ENCODE assay signal across 20 cellular contexts in the genomic region with DNA sequence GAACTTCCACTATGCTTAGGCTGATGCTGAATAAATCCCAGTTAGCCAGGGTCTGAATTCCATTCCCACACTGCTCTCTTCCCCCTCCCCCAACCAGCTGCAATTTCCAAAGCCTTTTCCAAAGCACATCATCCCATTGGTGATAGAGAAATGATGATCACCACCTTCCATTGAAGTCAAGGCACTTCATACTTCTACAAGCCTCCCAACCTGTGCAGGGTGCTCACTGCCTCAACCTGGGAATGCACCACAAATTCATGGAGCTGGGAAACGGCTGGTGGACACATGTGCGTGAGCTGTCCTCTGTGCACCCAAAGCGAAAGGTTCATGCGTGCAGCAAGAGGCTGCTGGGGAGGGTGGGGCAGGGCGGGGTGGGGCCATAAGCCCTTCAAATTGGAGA.
DNase-seq lines count a peak whose midpoint lies in the region; ATAC-seq and TF ChIP-seq lines count a peak whose summit lies in the region.
"Had no signal": no experiment of that assay in that cellular context is flagged by ENCODE, and none has a peak within 500 bp of the region (broad histone marks: within the 10 kb centered on the region; RNA-seq: fewer than 3 reads in every experiment).

No MANE protein-coding gene starts in this region.

- peaks cover 63% of the 10 kb centered on the region for H3K4me1 Mint-ChIP-seq in GM23338
- H3K4me1 Mint-ChIP-seq in endothelial cell (ENCODE audit: unreplicated experiment) = peaks cover 21% of the 10 kb centered on the region
- H3K4me1 Mint-ChIP-seq in osteocyte (ENCODE audit: unreplicated experiment) = no peaks in the 10 kb centered on the region
- H3K4me1 Mint-ChIP-seq: B cell; CD4-positive, CD25-positive, alpha-beta regulatory T cell had no signal

- TF ChIP-seq CTCF in GM23338 (conservative IDR thresholded peaks at IDR 0.05; ENCODE audit: low read depth in 2 of 2) = no peak
- no peak for TF ChIP-seq CTCF in endothelial cell (IDR thresholded peaks at IDR 0.05; ENCODE audit: unreplicated experiment)
- no peak for TF ChIP-seq CTCF in osteocyte (IDR thresholded peaks at IDR 0.05)
- no peak for TF ChIP-seq CTCF in Peyer's patch (IDR thresholded peaks at IDR 0.05)

- H3K4me1 ChIP-seq in GM23338 (ENCODE audit: insufficient read depth) (peaks cover 41% of the 10 kb centered on the region), Peyer's patch (no peaks in the 10 kb centered on the region)
- H3K4me1 ChIP-seq: BLaER1 had no signal

- no peak for TF ChIP-seq POLR2A in Peyer's patch (IDR thresholded peaks at IDR 0.05)

- H3K9me3 Mint-ChIP-seq in GM23338 (no peaks in the 10 kb centered on the region), endothelial cell (ENCODE audit: unreplicated experiment) (no peaks in the 10 kb centered on the region), osteocyte (ENCODE audit: unreplicated experiment) (no peaks in the 10 kb centered on the region)
- H3K9me3 Mint-ChIP-seq: CD8-positive, alpha-beta T cell had no signal

- H3K9me3 ChIP-seq in Peyer's patch = no peaks in the 10 kb centered on the region
- H3K9me3 ChIP-seq: BLaER1, Caco-2 had no signal

- no peak overlapping the region for H2AFZ ChIP-seq in GM23338

- H3K4me3 ChIP-seq in GM23338 = no peak overlapping the region
- H3K4me3 ChIP-seq in Peyer's patch = no peak overlapping the region
- H3K4me3 ChIP-seq: BLaER1, GM12878 had no signal

- no peak overlapping the region for H3K4me3 Mint-ChIP-seq in GM23338
- no peak overlapping the region for H3K4me3 Mint-ChIP-seq in endothelial cell (ENCODE audit: unreplicated experiment)
- H3K4me3 Mint-ChIP-seq in osteocyte (ENCODE audit: unreplicated experiment) = no peak overlapping the region
- H3K4me3 Mint-ChIP-seq: B cell; CD4-positive, CD25-positive, alpha-beta regulatory T cell; CD8-positive, alpha-beta T cell had no signal

- H3K27me3 Mint-ChIP-seq in GM23338 (ENCODE audit: insufficient read depth, low read depth, poor library complexity) (peaks cover 18% of the 10 kb centered on the region), endothelial cell (ENCODE audit: unreplicated experiment) (peaks cover 5% of the 10 kb centered on the region), osteocyte (ENCODE audit: unreplicated experiment) (peaks cover 20% of the 10 kb centered on the region)

- ATAC-seq in GM23338 (no peak), HG02798 (IDR thresholded peaks at IDR 0.05; ENCODE audit: poor library complexity, unreplicated experiment) (no peak)
- ATAC-seq: CD8-positive, alpha-beta T cell; GM12878 had no signal

- H3K79me2 ChIP-seq in GM23338 (replicated peaks; ENCODE audit: insufficient read depth) = no peaks in the 10 kb centered on the region

- H3K27me3 ChIP-seq in GM23338 (ENCODE audit: insufficient read depth) (peaks cover 26% of the 10 kb centered on the region), Peyer's patch (no peaks in the 10 kb centered on the region)
- H3K27me3 ChIP-seq: BLaER1 had no signal

- H3K36me3 Mint-ChIP-seq in GM23338 (ENCODE audit: low read depth) (no peaks in the 10 kb centered on the region), endothelial cell (ENCODE audit: low read depth, unreplicated experiment) (no peaks in the 10 kb centered on the region), osteocyte (ENCODE audit: unreplicated experiment) (no peaks in the 10 kb centered on the region)
- H3K36me3 Mint-ChIP-seq: CD4-positive, CD25-positive, alpha-beta regulatory T cell; CD8-positive, alpha-beta T cell had no signal

- H3F3A ChIP-seq in GM23338 (replicated peaks; ENCODE audit: low read depth) = no peaks in the 10 kb centered on the region

- no peaks in the 10 kb centered on the region for H3K36me3 ChIP-seq in GM23338 (ENCODE audit: insufficient read depth)
- no peaks in the 10 kb centered on the region for H3K36me3 ChIP-seq in Peyer's patch
- H3K36me3 ChIP-seq: BLaER1 had no signal

- no peak overlapping the region for H3K4me2 ChIP-seq in GM23338
- H3K4me2 ChIP-seq: BLaER1 had no signal

- H3K27ac Mint-ChIP-seq in GM23338 = no peak overlapping the region
- peak overlapping the region; percentile 25 for H3K27ac Mint-ChIP-seq in endothelial cell (ENCODE audit: unreplicated experiment)
- no peak overlapping the region for H3K27ac Mint-ChIP-seq in osteocyte (ENCODE audit: unreplicated experiment)
- H3K27ac Mint-ChIP-seq: B cell; CD4-positive, CD25-positive, alpha-beta regulatory T cell; CD8-positive, alpha-beta T cell had no signal

- H3K27ac ChIP-seq in GM23338 (ENCODE audit: low read depth) (no peak overlapping the region), Peyer's patch (no peak overlapping the region)
- H3K27ac ChIP-seq: 22Rv1, BLaER1, C4-2B had no signal

- no peaks in the 10 kb centered on the region for H3K9me2 ChIP-seq in GM23338 (ENCODE audit: insufficient read depth)

- H4K20me1 ChIP-seq in GM23338 (replicated peaks; ENCODE audit: insufficient read depth) = no peaks in the 10 kb centered on the region
- H4K20me1 ChIP-seq: BLaER1 had no signal

- peak; percentile 47 for DNase-seq in GM23338 (ENCODE audit: low spot score)
- no peak for DNase-seq in endothelial cell (ENCODE audit: low spot score)
- DNase-seq in osteocyte (ENCODE audit: extremely low spot score, unreplicated experiment) = peak; percentile 51
- no peak for DNase-seq in anterior cingulate cortex (lab: John Stamatoyannopoulos, UW)
- no peak for DNase-seq in Peyer's patch
- DNase-seq: Caco-2; CD4-positive, CD25-positive, alpha-beta regulatory T cell; CD8-positive, alpha-beta T cell; DMS79; EL; GDM1; GOT3; H7; HCEC 1CT had no signal

TF ChIP-seq in GM23338, 12 proteins besides CTCF, POLR2A, EP300 and RAD21 (continues in another document):
- TF ChIP-seq STAT1 (IDR thresholded peaks at IDR 0.05; ENCODE audit: unreplicated experiment) = no peak
- TF ChIP-seq, protein P1, sequence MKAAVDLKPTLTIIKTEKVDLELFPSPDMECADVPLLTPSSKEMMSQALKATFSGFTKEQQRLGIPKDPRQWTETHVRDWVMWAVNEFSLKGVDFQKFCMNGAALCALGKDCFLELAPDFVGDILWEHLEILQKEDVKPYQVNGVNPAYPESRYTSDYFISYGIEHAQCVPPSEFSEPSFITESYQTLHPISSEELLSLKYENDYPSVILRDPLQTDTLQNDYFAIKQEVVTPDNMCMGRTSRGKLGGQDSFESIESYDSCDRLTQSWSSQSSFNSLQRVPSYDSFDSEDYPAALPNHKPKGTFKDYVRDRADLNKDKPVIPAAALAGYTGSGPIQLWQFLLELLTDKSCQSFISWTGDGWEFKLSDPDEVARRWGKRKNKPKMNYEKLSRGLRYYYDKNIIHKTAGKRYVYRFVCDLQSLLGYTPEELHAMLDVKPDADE (IDR thresholded peaks at IDR 0.05) = no peak
- TF ChIP-seq EZH2 (IDR thresholded peaks at IDR 0.05; ENCODE audit: low read depth, unreplicated experiment) = no peak
- TF ChIP-seq, protein P2, sequence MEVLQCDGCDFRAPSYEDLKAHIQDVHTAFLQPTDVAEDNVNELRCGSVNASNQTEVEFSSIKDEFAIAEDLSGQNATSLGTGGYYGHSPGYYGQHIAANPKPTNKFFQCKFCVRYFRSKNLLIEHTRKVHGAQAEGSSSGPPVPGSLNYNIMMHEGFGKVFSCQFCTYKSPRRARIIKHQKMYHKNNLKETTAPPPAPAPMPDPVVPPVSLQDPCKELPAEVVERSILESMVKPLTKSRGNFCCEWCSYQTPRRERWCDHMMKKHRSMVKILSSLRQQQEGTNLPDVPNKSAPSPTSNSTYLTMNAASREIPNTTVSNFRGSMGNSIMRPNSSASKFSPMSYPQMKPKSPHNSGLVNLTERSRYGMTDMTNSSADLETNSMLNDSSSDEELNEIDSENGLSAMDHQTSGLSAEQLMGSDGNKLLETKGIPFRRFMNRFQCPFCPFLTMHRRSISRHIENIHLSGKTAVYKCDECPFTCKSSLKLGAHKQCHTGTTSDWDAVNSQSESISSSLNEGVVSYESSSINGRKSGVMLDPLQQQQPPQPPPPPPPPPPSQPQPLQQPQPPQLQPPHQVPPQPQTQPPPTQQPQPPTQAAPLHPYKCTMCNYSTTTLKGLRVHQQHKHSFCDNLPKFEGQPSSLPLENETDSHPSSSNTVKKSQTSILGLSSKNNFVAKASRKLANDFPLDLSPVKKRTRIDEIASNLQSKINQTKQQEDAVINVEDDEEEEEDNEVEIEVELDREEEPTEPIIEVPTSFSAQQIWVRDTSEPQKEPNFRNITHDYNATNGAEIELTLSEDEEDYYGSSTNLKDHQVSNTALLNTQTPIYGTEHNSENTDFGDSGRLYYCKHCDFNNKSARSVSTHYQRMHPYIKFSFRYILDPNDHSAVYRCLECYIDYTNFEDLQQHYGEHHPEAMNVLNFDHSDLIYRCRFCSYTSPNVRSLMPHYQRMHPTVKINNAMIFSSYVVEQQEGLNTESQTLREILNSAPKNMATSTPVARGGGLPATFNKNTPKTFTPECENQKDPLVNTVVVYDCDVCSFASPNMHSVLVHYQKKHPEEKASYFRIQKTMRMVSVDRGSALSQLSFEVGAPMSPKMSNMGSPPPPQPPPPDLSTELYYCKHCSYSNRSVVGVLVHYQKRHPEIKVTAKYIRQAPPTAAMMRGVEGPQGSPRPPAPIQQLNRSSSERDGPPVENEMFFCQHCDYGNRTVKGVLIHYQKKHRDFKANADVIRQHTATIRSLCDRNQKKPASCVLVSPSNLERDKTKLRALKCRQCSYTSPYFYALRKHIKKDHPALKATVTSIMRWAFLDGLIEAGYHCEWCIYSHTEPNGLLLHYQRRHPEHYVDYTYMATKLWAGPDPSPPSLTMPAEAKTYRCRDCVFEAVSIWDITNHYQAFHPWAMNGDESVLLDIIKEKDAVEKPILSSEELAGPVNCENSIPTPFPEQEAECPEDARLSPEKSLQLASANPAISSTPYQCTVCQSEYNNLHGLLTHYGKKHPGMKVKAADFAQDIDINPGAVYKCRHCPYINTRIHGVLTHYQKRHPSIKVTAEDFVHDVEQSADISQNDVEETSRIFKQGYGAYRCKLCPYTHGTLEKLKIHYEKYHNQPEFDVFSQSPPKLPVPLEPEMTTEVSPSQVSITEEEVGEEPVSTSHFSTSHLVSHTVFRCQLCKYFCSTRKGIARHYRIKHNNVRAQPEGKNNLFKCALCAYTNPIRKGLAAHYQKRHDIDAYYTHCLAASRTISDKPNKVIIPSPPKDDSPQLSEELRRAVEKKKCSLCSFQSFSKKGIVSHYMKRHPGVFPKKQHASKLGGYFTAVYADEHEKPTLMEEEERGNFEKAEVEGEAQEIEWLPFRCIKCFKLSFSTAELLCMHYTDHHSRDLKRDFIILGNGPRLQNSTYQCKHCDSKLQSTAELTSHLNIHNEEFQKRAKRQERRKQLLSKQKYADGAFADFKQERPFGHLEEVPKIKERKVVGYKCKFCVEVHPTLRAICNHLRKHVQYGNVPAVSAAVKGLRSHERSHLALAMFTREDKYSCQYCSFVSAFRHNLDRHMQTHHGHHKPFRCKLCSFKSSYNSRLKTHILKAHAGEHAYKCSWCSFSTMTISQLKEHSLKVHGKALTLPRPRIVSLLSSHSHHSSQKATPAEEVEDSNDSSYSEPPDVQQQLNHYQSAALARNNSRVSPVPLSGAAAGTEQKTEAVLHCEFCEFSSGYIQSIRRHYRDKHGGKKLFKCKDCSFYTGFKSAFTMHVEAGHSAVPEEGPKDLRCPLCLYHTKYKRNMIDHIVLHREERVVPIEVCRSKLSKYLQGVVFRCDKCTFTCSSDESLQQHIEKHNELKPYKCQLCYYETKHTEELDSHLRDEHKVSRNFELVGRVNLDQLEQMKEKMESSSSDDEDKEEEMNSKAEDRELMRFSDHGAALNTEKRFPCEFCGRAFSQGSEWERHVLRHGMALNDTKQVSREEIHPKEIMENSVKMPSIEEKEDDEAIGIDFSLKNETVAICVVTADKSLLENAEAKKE (CRISPR knock-in tag; IDR thresholded peaks at IDR 0.05) = no peak

Comparison
In these comparisons a context has a peak if more than half of its experiments do, and no peak if none do; other contexts are left out.
1. DNase-seq: peak in GM23338 (single experiment) and osteocyte (single experiment); none in endothelial cell (single experiment), anterior cingulate cortex (0 of 58) and Peyer's patch (0 of 3).